In genomic region chr5:123089971-123090640, GRCh38 we compare ENCODE assay signal across 9 cellular contexts. TPM values are rescaled to one million over a fixed set of nuclear protein-coding genes. Genes with fewer than 3 reads are reported as not detected.
DNase-seq lines count a peak whose midpoint lies in the region; TF ChIP-seq lines count a peak whose summit lies in the region.
"Had no signal": no experiment of that assay in that cellular context is flagged by ENCODE, and none has a peak within 500 bp of the region (broad histone marks: within the 10 kb centered on the region; RNA-seq: fewer than 3 reads in every experiment).

No MANE protein-coding gene starts in this region.

- POLR2A ChIA-PET in GM10248 (lab: Yijun Ruan, JAX), result no interaction called here

- peak overlapping the region in 2 of 59 donors; percentile 29 to 64 for H3K27ac ChIP-seq in dorsolateral prefrontal cortex

- peak overlapping the region; percentile 53 for H3K4me3 ChIP-seq in MG63
- H3K4me3 ChIP-seq in dorsolateral prefrontal cortex, result peak overlapping the region; percentile 1 to 67 (median 50)

- no peak for TF ChIP-seq CTCF in GM13977 (IDR thresholded peaks at IDR 0.05; ENCODE audit: extremely low read depth, insufficient read depth, missing control alignments)
- no peak for TF ChIP-seq CTCF in dorsolateral prefrontal cortex (IDR thresholded peaks at IDR 0.05 in 54 of 56, conservative IDR thresholded peaks at IDR 0.05 in 2 of 56; ENCODE audit: low read depth in 1 of 56, partially characterized antibody in 56 of 56)
- TF ChIP-seq CTCF in GM10248 (IDR thresholded peaks at IDR 0.05; ENCODE audit: control extremely low read depth, extremely low read depth, low read depth, missing control alignments), result no peak

- H3K36me3 ChIP-seq in MG63, result no peaks in the 10 kb centered on the region

- in situ Hi-C loops in GM13977 (cut with MboI; ENCODE audit: low pct_unique_long_range_greater_than_20kb, low sequenced_read_pairs, unreplicated experiment), result no loop called here

- no peaks in the 10 kb centered on the region for H3K9me3 ChIP-seq in MG63

- DNase-seq in GM13977 (ENCODE audit: low spot score) (peak; percentile 61), MG63 (peak; percentile 69), dorsolateral prefrontal cortex (no peak), myocyte (ENCODE audit: low read depth) (peak; percentile 14), GM10248 (ENCODE audit: extremely low spot score) (no peak), epidermal melanocyte (ENCODE audit: insufficient read length, low spot score) (no peak), SHP77 treated with DMSO at 0.1 percent for 48 hours (lab: John Stamatoyannopoulos, UW) (no peak)
- DNase-seq in activated CD4-positive, alpha-beta T cell treated with anti-CD3 and anti-CD28 coated beads for 1 hour, result no peak

- peaks cover 62% of the 10 kb centered on the region for H3K27me3 ChIP-seq in MG63
- H3K27me3 ChIP-seq in dorsolateral prefrontal cortex, result peaks cover 33 to 98% (median 90%) of the 10 kb centered on the region in 45 donors

- intact Hi-C loops in dorsolateral prefrontal cortex (cut with DNase I), result no loop called here

- CTCF ChIA-PET in GM10248 (lab: Yijun Ruan, JAX), result no interaction called here

RNA-seq across cellular contexts. Expression of gene PRDM6, which starts 1.1 kb away (rescaled TPM):
- total RNA-seq in MG63 (2014; rRNA removed; shearing (Covaris generic); ENCODE audit: low replicate concordance), result 0.13 and 0.32 TPM in 2 replicates
- 1 to 10 TPM in 79 of 120 experiments, under 1 TPM in 41; 0.27 to 7.8 (median 1.4) TPM for total RNA-seq in dorsolateral prefrontal cortex
- total RNA-seq in myocyte, result 0.16 TPM in 2 replicates
- 0.43 TPM for polyA plus RNA-seq in myocyte (2012)
- total RNA-seq: SK-MEL-5 had no signal

RNA-seq across cellular contexts. Expression of gene PPIC, which starts 53.6 kb away (rescaled TPM):
- total RNA-seq in MG63 (2014; rRNA removed; shearing (Covaris generic); ENCODE audit: low replicate concordance), result 30.6 and 38.7 TPM in 2 replicates
- total RNA-seq in dorsolateral prefrontal cortex, result 10 to 100 TPM in 4 of 120 experiments, 1 to 10 TPM in 116; 1.0 to 10.4 (median 4.0) TPM
- 44.3 and 57.6 TPM in 2 replicates for total RNA-seq in myocyte
- polyA plus RNA-seq in myocyte (2012), result 99.8 TPM

Comparison
In these comparisons a context has a peak if more than half of its experiments do, and no peak if none do; other contexts are left out.
1. DNase-seq: peak in GM13977 (single experiment), MG63 (single experiment) and myocyte (single experiment); none in dorsolateral prefrontal cortex (0 of 10), GM10248 (single experiment), epidermal melanocyte (single experiment), activated CD4-positive, alpha-beta T cell treated with anti-CD3 and anti-CD28 coated beads for 1 hour (single experiment) and SHP77 treated with DMSO at 0.1 percent for 48 hours (single experiment).